Comparison of ENCODE assay signal across 1 cellular context in genomic region chr1:172473842-172474241, GRCh38.
TF ChIP-seq lines count a peak whose summit lies in the region.

No MANE protein-coding gene starts in this region.

TF ChIP-seq in K562, 482 proteins besides CTCF, POLR2A, EP300 and RAD21:
- TF ChIP-seq CTCFL (IDR thresholded peaks at IDR 0.05; ENCODE audit: borderline replicate concordance, insufficient read depth, low read depth, low read length, poor library complexity, severe bottlenecking) (no peak), ZNF639 (CRISPR knock-in tag; conservative IDR thresholded peaks at IDR 0.05 in 1 of 2, IDR thresholded peaks at IDR 0.05 in 1 of 2) (no peak), HCFC1 (IDR thresholded peaks at IDR 0.05; ENCODE audit: low read depth, low read length) (no peak), NBN (IDR thresholded peaks at IDR 0.05; ENCODE audit: low read depth) (no peak), TSHZ1 (CRISPR knock-in tag; IDR thresholded peaks at IDR 0.05) (no peak), ZNF263 (CRISPR knock-in tag; IDR thresholded peaks at IDR 0.05; ENCODE audit: borderline replicate concordance) (no peak), ZSCAN32 (CRISPR knock-in tag; IDR thresholded peaks at IDR 0.05) (no peak), NFIC (IDR thresholded peaks at IDR 0.05) (no peak)
